In genomic region chr10:129057856-129058663, GRCh38 we compare ENCODE assay signal across 9 cellular contexts.
DNase-seq lines count a peak whose midpoint lies in the region; ATAC-seq and TF ChIP-seq lines count a peak whose summit lies in the region.
"Had no signal": no experiment of that assay in that cellular context is flagged by ENCODE, and none has a peak within 500 bp of the region (broad histone marks: within the 10 kb centered on the region; RNA-seq: fewer than 3 reads in every experiment).

No MANE protein-coding gene starts in this region.

- peaks cover 0 to 2% (median 0%) of the 10 kb centered on the region in 7 donors for H3K9me3 Mint-ChIP-seq in CD4-positive, CD25-positive, alpha-beta regulatory T cell
- no peaks in the 10 kb centered on the region for H3K9me3 Mint-ChIP-seq in activated naive CD8-positive, alpha-beta T cell treated with anti-CD3 and anti-CD28 coated beads, Interleukin-2, amount 10 ng/mL, durations not matched to agents 7 days and 5 days
- H3K9me3 Mint-ChIP-seq: naive B cell had no signal

- H3K36me3 Mint-ChIP-seq in CD4-positive, CD25-positive, alpha-beta regulatory T cell: no peaks in the 10 kb centered on the region
- no peaks in the 10 kb centered on the region for H3K36me3 Mint-ChIP-seq in activated naive CD8-positive, alpha-beta T cell treated with anti-CD3 and anti-CD28 coated beads, Interleukin-2, amount 10 ng/mL, durations not matched to agents 7 days and 5 days
- H3K36me3 Mint-ChIP-seq: naive B cell had no signal

- peak; percentile 30 to 87 (median 76) for DNase-seq in CD4-positive, CD25-positive, alpha-beta regulatory T cell
- peak; percentile 84 for DNase-seq in activated naive CD8-positive, alpha-beta T cell treated with anti-CD3 and anti-CD28 coated beads, Interleukin-2, amount 10 ng/mL, durations not matched to agents 7 days and 5 days
- DNase-seq in NCI-H1436 (lab: John Stamatoyannopoulos, UW) (no peak), foreskin fibroblast (no peak), GM10248 (ENCODE audit: extremely low spot score) (no peak), GM20000 (ENCODE audit: low spot score) (no peak)
- DNase-seq: naive B cell had no signal

- H3K27ac ChIP-seq in CD4-positive, CD25-positive, alpha-beta regulatory T cell (ENCODE audit: insufficient read depth, low read length, poor library complexity, severe bottlenecking): peak overlapping the region; percentile 48

- H3K27me3 ChIP-seq in CD4-positive, CD25-positive, alpha-beta regulatory T cell (ENCODE audit: control insufficient read depth, insufficient read depth, low read length): no peaks in the 10 kb centered on the region

- H3K4me1 ChIP-seq in CD4-positive, CD25-positive, alpha-beta regulatory T cell (ENCODE audit: control insufficient read depth, insufficient read depth, low read length, poor library complexity, severe bottlenecking): peaks cover 33% of the 10 kb centered on the region

- H3K27me3 Mint-ChIP-seq in CD4-positive, CD25-positive, alpha-beta regulatory T cell: no peaks in the 10 kb centered on the region
- H3K27me3 Mint-ChIP-seq in activated naive CD8-positive, alpha-beta T cell treated with anti-CD3 and anti-CD28 coated beads, Interleukin-2, amount 10 ng/mL, durations not matched to agents 7 days and 5 days: peaks cover 60% of the 10 kb centered on the region

- H3K27ac Mint-ChIP-seq in CD4-positive, CD25-positive, alpha-beta regulatory T cell: peak overlapping the region; percentile 89 to 92 (median 91)
- H3K27ac Mint-ChIP-seq in activated naive CD8-positive, alpha-beta T cell treated with anti-CD3 and anti-CD28 coated beads, Interleukin-2, amount 10 ng/mL, durations not matched to agents 7 days and 5 days: peak overlapping the region; percentile 36

- peak overlapping the region; percentile 50 to 84 (median 80) for H3K4me3 Mint-ChIP-seq in CD4-positive, CD25-positive, alpha-beta regulatory T cell
- peak overlapping the region; percentile 63 for H3K4me3 Mint-ChIP-seq in activated naive CD8-positive, alpha-beta T cell treated with anti-CD3 and anti-CD28 coated beads, Interleukin-2, amount 10 ng/mL, durations not matched to agents 7 days and 5 days
- H3K4me3 Mint-ChIP-seq: naive B cell had no signal

- H3K4me3 ChIP-seq in CD4-positive, CD25-positive, alpha-beta regulatory T cell (ENCODE audit: low read depth, low read length): peak overlapping the region; percentile 52
- H3K4me3 ChIP-seq in foreskin fibroblast (ENCODE audit: low read depth in 1 of 2, low read length in 2 of 2): no peak overlapping the region

- no peaks in the 10 kb centered on the region for H3K36me3 ChIP-seq in CD4-positive, CD25-positive, alpha-beta regulatory T cell (ENCODE audit: control insufficient read depth, insufficient read depth, low read length)

- CTCF ChIA-PET in GM10248 (lab: Yijun Ruan, JAX): interaction anchor here (1.1 kb wide), 1 partner anchor 10 kb away, joined by 4 read pairs; no protein-coding TSS in a partner anchor

- peak; percentile 88 to 96 for ATAC-seq in CD4-positive, CD25-positive, alpha-beta regulatory T cell (ENCODE audit: low read depth in 2 of 2)
- ATAC-seq in GM21360 (IDR thresholded peaks at IDR 0.05; ENCODE audit: unreplicated experiment): peak; percentile 74
- peak; percentile 92 for ATAC-seq in HG03565 (IDR thresholded peaks at IDR 0.05; ENCODE audit: unreplicated experiment)
- ATAC-seq in activated naive CD8-positive, alpha-beta T cell treated with anti-CD3 and anti-CD28 coated beads, Interleukin-2, amount 10 ng/mL, durations not matched to agents 7 days and 5 days (ENCODE audit: low read depth): peak; percentile 90

- no peaks in the 10 kb centered on the region for H3K9me3 ChIP-seq in CD4-positive, CD25-positive, alpha-beta regulatory T cell (ENCODE audit: control insufficient read depth in 2 of 2, low read length in 2 of 2)

- POLR2A ChIA-PET in activated naive CD8-positive, alpha-beta T cell treated with anti-CD3 and anti-CD28 coated beads, Interleukin-2, amount 10 ng/mL, durations not matched to agents 7 days and 5 days (lab: Charles Lee): interaction anchor here (0.5 to 2.2 kb wide), 5 partner anchors 15 to 62 kb away, joined by 3 to 17 read pairs (median 5); no protein-coding TSS in a partner anchor
- POLR2A ChIA-PET in GM10248 (lab: Yijun Ruan, JAX): no interaction called here

- no peak for TF ChIP-seq CTCF in foreskin fibroblast (IDR thresholded peaks at IDR 0.05; ENCODE audit: low read depth, low read length)
- TF ChIP-seq CTCF in GM10248 (IDR thresholded peaks at IDR 0.05; ENCODE audit: control extremely low read depth, extremely low read depth, low read depth, missing control alignments): no peak
- TF ChIP-seq CTCF in GM20000 (IDR thresholded peaks at IDR 0.05; ENCODE audit: extremely low read depth, missing control alignments): no peak

- H3K4me1 Mint-ChIP-seq in CD4-positive, CD25-positive, alpha-beta regulatory T cell: peaks cover 0 to 73% (median 48%) of the 10 kb centered on the region in 4 donors
- H3K4me1 Mint-ChIP-seq in activated naive CD8-positive, alpha-beta T cell treated with anti-CD3 and anti-CD28 coated beads, Interleukin-2, amount 10 ng/mL, durations not matched to agents 7 days and 5 days: peaks cover 23% of the 10 kb centered on the region

Comparison
In these comparisons a context has a peak if more than half of its experiments do, and no peak if none do; other contexts are left out.
1. DNase-seq: peak in CD4-positive, CD25-positive, alpha-beta regulatory T cell (3 of 3) and activated naive CD8-positive, alpha-beta T cell treated with anti-CD3 and anti-CD28 coated beads, Interleukin-2, amount 10 ng/mL, durations not matched to agents 7 days and 5 days (single experiment); none in NCI-H1436 (single experiment), foreskin fibroblast (0 of 2), GM10248 (single experiment) and GM20000 (single experiment).
2. Peak in every context shown above with its lines, with median percentiles within 50 percentile points of each other: ATAC-seq.